In the genomic region with DNA sequence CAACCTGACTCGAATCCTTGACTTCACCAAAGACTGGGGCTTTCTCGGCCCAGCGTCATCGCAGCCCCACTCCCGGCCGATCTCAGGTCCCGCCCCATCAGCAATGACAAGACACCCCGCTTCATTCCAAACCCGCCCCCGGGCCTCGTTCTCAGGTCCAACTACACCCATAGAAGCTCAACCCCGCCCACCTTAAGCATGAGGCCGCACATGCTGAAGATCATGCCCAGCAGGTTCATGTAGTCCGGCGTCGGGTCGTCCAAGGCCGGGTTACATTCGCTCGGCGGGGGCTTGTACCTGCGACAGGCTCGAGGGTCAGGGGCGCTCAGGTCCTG, we compare ENCODE assay signal across 8 cellular contexts. TPM values are rescaled to one million over a fixed set of nuclear protein-coding genes. Genes with fewer than 3 reads are reported as not detected.
DNase-seq lines count a peak whose midpoint lies in the region; ATAC-seq and TF ChIP-seq lines count a peak whose summit lies in the region.

No MANE protein-coding gene starts in this region.

- 0 to 1% methylated on average over 17 to 21 of the region's 24 CpGs for WGBS in tibial nerve, 2 donors

- H3K4me1 ChIP-seq in Peyer's patch (peaks cover 0 to 42% (median 25%) of the 10 kb centered on the region in 4 donors), foreskin keratinocyte (no peaks in the 10 kb centered on the region), tibial nerve (peaks cover 0 to 58% (median 33%) of the 10 kb centered on the region in 4 donors)

- H3K36me3 ChIP-seq in Peyer's patch (peaks cover 0 to 25% (median 0%) of the 10 kb centered on the region in 3 donors), tibial nerve (peaks cover 0 to 41% (median 0%) of the 10 kb centered on the region in 3 donors)

- H3K9me3 ChIP-seq in Peyer's patch (no peaks in the 10 kb centered on the region), tibial nerve (no peaks in the 10 kb centered on the region)

- ATAC-seq in GM19324 (IDR thresholded peaks at IDR 0.05; ENCODE audit: low FRiP score, unreplicated experiment) (peak; percentile 6), foreskin keratinocyte (peak; percentile 36), GM18519 (IDR thresholded peaks at IDR 0.05; ENCODE audit: low FRiP score, unreplicated experiment) (no peak)

- H3K27ac ChIP-seq in Peyer's patch (peak overlapping the region; percentile 84 to 93 (median 89)), foreskin keratinocyte (peak overlapping the region; percentile 97), tibial nerve (peak overlapping the region; percentile 91 to 99 (median 96))

- H3K4me3 ChIP-seq in Peyer's patch (peak overlapping the region; percentile 83 to 98 (median 86)), tibial nerve (peak overlapping the region; percentile 69 to 83 (median 74))

- no peaks in the 10 kb centered on the region for H3K27me3 ChIP-seq in Peyer's patch
- no peaks in the 10 kb centered on the region for H3K27me3 ChIP-seq in foreskin keratinocyte
- no peaks in the 10 kb centered on the region for H3K27me3 ChIP-seq in tibial nerve

- no peak for TF ChIP-seq EP300 in tibial nerve (IDR thresholded peaks at IDR 0.05)

- no peak for TF ChIP-seq CTCF in Peyer's patch (IDR thresholded peaks at IDR 0.05)
- no peak for TF ChIP-seq CTCF in foreskin keratinocyte (conservative IDR thresholded peaks at IDR 0.05)
- no peak for TF ChIP-seq CTCF in tibial nerve (IDR thresholded peaks at IDR 0.05)

- peak in 1 of 2 donors; percentile 27 for TF ChIP-seq POLR2A in Peyer's patch (IDR thresholded peaks at IDR 0.05)
- TF ChIP-seq POLR2A in tibial nerve (IDR thresholded peaks at IDR 0.05): no peak

- DNase-seq in Peyer's patch (peak in 2 of 3 donors; percentile 53 to 73), foreskin keratinocyte (peak; percentile 35 to 57), nucleus accumbens (lab: John Stamatoyannopoulos, UW) (peak in 32 of 56 donors; percentile 38 to 78 (median 65)), tibial nerve (ENCODE audit: low spot score in 2 of 2) (peak; percentile 35 to 70), NCI-H526 treated with DMSO at 0.1 percent for 48 hours (lab: John Stamatoyannopoulos, UW) (no peak)
- DNase-seq in activated gamma-delta T cell treated with anti-CD3 and anti-CD28 coated beads, Interleukin-2, amount 50 U/mL, for 16 hours (ENCODE audit: low read depth): peak; percentile 47

RNA-seq across cellular contexts. Expression of gene WDR83, which starts 2.3 kb away (rescaled TPM):
- total RNA-seq in Peyer's patch (10 to 100 TPM in 2 of 4 donors, 1 to 10 TPM in 2; 2.8 to 14.0 (median 9.5) TPM), foreskin keratinocyte (9.1 and 11.5 TPM in 2 replicates), tibial nerve (10 to 100 TPM in 3 of 4 donors, 1 to 10 TPM in 1; 7.9 to 19.8 (median 16.8) TPM)
- 14.1 and 15.1 TPM in 2 replicates for polyA plus RNA-seq in foreskin keratinocyte

RNA-seq across cellular contexts. Expression of gene MAN2B1, which starts 2.4 kb away (rescaled TPM):
- total RNA-seq in Peyer's patch: 10 to 100 TPM; 51.9 to 84.2 (median 68.0) TPM
- 35.9 and 38.4 TPM in 2 replicates for total RNA-seq in foreskin keratinocyte
- 42.6 and 43.3 TPM in 2 replicates for polyA plus RNA-seq in foreskin keratinocyte
- total RNA-seq in tibial nerve: 10 to 100 TPM; 48.5 to 89.4 (median 58.5) TPM

RNA-seq across cellular contexts. Expression of gene DHPS, which starts 12.8 kb away (rescaled TPM):
- total RNA-seq in Peyer's patch: 100 to 1,000 TPM in 3 of 4 donors, 10 to 100 TPM in 1; 76.4 to 215 (median 150) TPM
- total RNA-seq in foreskin keratinocyte: 49.4 and 60.4 TPM in 2 replicates
- 62.4 and 75.9 TPM in 2 replicates for polyA plus RNA-seq in foreskin keratinocyte
- total RNA-seq in tibial nerve: 100 to 1,000 TPM; 117 to 180 (median 160) TPM

RNA-seq across cellular contexts. Expression of gene GNG14, which starts 18.9 kb away (rescaled TPM):
- total RNA-seq in Peyer's patch (not detected), foreskin keratinocyte (not detected in 2 replicates), tibial nerve (not detected)
- not detected in 2 replicates for polyA plus RNA-seq in foreskin keratinocyte

RNA-seq across cellular contexts. Expression of gene FBXW9, which starts 27.5 kb away (rescaled TPM):
- total RNA-seq in Peyer's patch (1 to 10 TPM in 3 of 4 donors, not detected in 1; 6.3 to 9.9 (median 7.0) TPM), foreskin keratinocyte (11.4 and 12.7 TPM in 2 replicates), tibial nerve (1 to 10 TPM; 1.2 to 7.5 (median 5.7) TPM)
- polyA plus RNA-seq in foreskin keratinocyte: 15.0 and 15.3 TPM in 2 replicates
